Comparison of ENCODE assay signal across 8 cellular contexts in the genomic region with DNA sequence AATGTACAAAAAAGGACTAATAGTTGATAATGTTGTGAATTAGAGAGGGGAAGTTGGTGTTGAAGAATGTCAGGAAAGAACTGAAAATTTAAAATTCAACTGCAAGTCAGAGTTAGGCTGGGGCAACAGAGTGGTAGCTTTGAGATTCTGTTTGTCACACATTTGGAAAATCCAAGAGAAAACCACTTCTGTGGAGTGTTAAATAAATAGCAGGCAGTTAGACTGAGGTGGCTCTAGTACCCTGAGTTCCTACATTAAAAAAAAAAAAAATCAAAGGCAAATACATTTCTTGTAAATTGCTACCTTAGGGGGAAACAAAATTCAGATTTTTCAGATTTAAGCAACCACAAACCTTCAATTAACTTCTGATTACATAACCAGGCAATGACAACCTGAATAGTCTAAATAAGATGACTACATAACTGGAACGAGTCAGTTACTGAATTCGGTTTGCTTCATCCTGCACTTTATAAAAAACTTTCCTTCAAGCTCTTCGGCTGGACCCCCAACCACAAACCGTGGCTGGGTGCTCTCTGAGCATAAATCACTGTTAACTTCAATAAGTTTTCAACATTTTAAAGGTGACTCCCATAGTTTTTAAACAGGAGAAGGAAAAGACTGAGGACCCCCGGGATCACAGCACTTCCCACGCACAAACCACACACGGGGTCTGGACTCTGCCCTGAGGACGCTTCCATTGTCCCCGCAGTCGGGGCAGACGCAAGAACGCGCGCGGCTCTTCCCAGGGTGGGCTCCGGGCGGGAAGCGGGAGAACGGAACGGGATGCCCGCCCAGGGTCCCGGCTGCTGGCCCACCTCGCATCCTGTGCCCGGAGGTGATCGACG. TPM values are rescaled to one million over a fixed set of nuclear protein-coding genes. Genes with fewer than 3 reads are reported as not detected.
DNase-seq lines count a peak whose midpoint lies in the region; ATAC-seq and TF ChIP-seq lines count a peak whose summit lies in the region.

No MANE protein-coding gene starts in this region.

- peaks cover 5% of the 10 kb centered on the region; the same call in 1 of the 2 replicates for H3K4me1 ChIP-seq in HUES48 (ENCODE audit: control insufficient read depth, insufficient read depth, low read length)
- peaks cover 10% of the 10 kb centered on the region for H3K4me1 ChIP-seq in lower lobe of right lung
- H3K4me1 ChIP-seq in upper lobe of left lung, result peaks cover 5 to 20% (median 8%) of the 10 kb centered on the region in 4 donors

- DNase-seq in BJ (ENCODE audit: low read depth) (no peak), cardiac fibroblast (ENCODE audit: low read depth in 2 of 2) (peak; percentile 3 to 18), lower lobe of right lung (no peak), upper lobe of left lung (no peak), UCSD-AML1 (lab: John Stamatoyannopoulos, UW; ENCODE audit: unreplicated experiment) (no peak), SIG-M5 (lab: John Stamatoyannopoulos, UW) (no peak)

- H3K9ac ChIP-seq in HUES48 (ENCODE audit: low read depth, low read length), result peak overlapping the region; percentile 93

- TF ChIP-seq EP300 in upper lobe of left lung (IDR thresholded peaks at IDR 0.05), result no peak

- H3K4me3 ChIP-seq in BJ (ENCODE audit: low read depth, low read length) (peak overlapping the region; percentile 85), HUES48 (ENCODE audit: low read depth, low read length) (peak overlapping the region; percentile 94), cardiac fibroblast (replicated peaks in 1 of 2; ENCODE audit: low read depth in 2 of 2, low read length in 2 of 2) (peak overlapping the region; percentile 82 to 94), lower lobe of right lung (peak overlapping the region; percentile 88), upper lobe of left lung (peak overlapping the region; percentile 48 to 86 (median 76))

- TF ChIP-seq POLR2A in upper lobe of left lung (IDR thresholded peaks at IDR 0.05), result no peak

- POLR2A ChIA-PET in BJ (lab: Charles Lee), result no interaction called here

- peak; percentile 42 to 74 for ATAC-seq in lower lobe of right lung
- ATAC-seq in upper lobe of left lung (ENCODE audit: low FRiP score in 2 of 2), result peak in 1 of 2 donors; percentile 64
- ATAC-seq in GM19351 (IDR thresholded peaks at IDR 0.05; ENCODE audit: unreplicated experiment), result no peak

- CTCF ChIA-PET in BJ (lab: Yijun Ruan, JAX), result interaction anchor here (0.9 to 1.2 kb wide), 2 partner anchors 14 to 41 kb away, joined by 3 read pairs; no protein-coding TSS in a partner anchor

- intact Hi-C loops in lower lobe of right lung (cut with DNase I), result no loop called here

- no peak for TF ChIP-seq CTCF in BJ (IDR thresholded peaks at IDR 0.05; ENCODE audit: insufficient read depth, low read depth, low read length)
- no peak for TF ChIP-seq CTCF in cardiac fibroblast (IDR thresholded peaks at IDR 0.05; ENCODE audit: low read depth, low read length)
- TF ChIP-seq CTCF in lower lobe of right lung (IDR thresholded peaks at IDR 0.05), result no peak
- no peak for TF ChIP-seq CTCF in upper lobe of left lung (IDR thresholded peaks at IDR 0.05)

- no peaks in the 10 kb centered on the region for H3K27me3 ChIP-seq in BJ (ENCODE audit: control insufficient read depth, insufficient read depth, low read length)
- H3K27me3 ChIP-seq in HUES48 (ENCODE audit: control insufficient read depth, insufficient read depth, low read length), result no peaks in the 10 kb centered on the region
- no peaks in the 10 kb centered on the region for H3K27me3 ChIP-seq in lower lobe of right lung (ENCODE audit: low read depth)
- H3K27me3 ChIP-seq in upper lobe of left lung, result no peaks in the 10 kb centered on the region

- H3K9me3 ChIP-seq in HUES48 (ENCODE audit: control insufficient read depth, insufficient read depth, low read length) (no peaks in the 10 kb centered on the region), lower lobe of right lung (no peaks in the 10 kb centered on the region), upper lobe of left lung (no peaks in the 10 kb centered on the region)

- WGBS in upper lobe of left lung, 2 donors, result 0 to 2% methylated on average over 12 to 23 of the region's 26 CpGs

- H3K36me3 ChIP-seq in BJ (ENCODE audit: control insufficient read depth, insufficient read depth, low read length) (no peaks in the 10 kb centered on the region), HUES48 (ENCODE audit: control insufficient read depth, insufficient read depth, low read length) (peaks cover 11% of the 10 kb centered on the region), lower lobe of right lung (no peaks in the 10 kb centered on the region), upper lobe of left lung (peaks cover 0 to 3% (median 0%) of the 10 kb centered on the region in 4 donors)

- H3K27ac ChIP-seq in HUES48 (ENCODE audit: low read depth, low read length) (peak overlapping the region; percentile 92), lower lobe of right lung (peak overlapping the region; percentile 77), upper lobe of left lung (peak overlapping the region; percentile 70 to 87 (median 78))

RNA-seq across cellular contexts. Expression of a gene that starts 0.7 kb away (rescaled TPM):
- 0.70 and 1.3 TPM in 2 replicates for polyA plus RNA-seq in BJ (2011; rRNA removed)
- polyA minus RNA-seq in BJ (2011; rRNA and poly(A)+ RNA removed), result 0.31 and 0.47 TPM in 2 replicates
- total RNA-seq in lower lobe of right lung, result 4.6 TPM
- total RNA-seq in upper lobe of left lung, result 10 to 100 TPM in 1 of 6 donors, 1 to 10 TPM in 5; 4.1 to 10.8 (median 5.9) TPM

RNA-seq across cellular contexts. Expression of a gene that starts 39.2 kb away (rescaled TPM):
- polyA plus RNA-seq in BJ (2011; rRNA removed), result 0.36 and 0.38 TPM in 2 replicates
- polyA minus RNA-seq in BJ (2011; rRNA and poly(A)+ RNA removed), result 0.33 TPM in 1 of 2 replicates, not detected in the other
- 5.5 TPM for total RNA-seq in lower lobe of right lung
- 10 to 100 TPM in 3 of 6 donors, 1 to 10 TPM in 3; 3.5 to 36.7 (median 10.2) TPM for total RNA-seq in upper lobe of left lung

Comparison
In these comparisons a context has a peak if more than half of its experiments do, and no peak if none do; other contexts are left out.
1. DNase-seq: peak in cardiac fibroblast (2 of 2); none in BJ (single experiment), lower lobe of right lung (single experiment), upper lobe of left lung (0 of 2), UCSD-AML1 (single experiment) and SIG-M5 (single experiment).
2. Peak in every context shown above with its lines, with median percentiles within 50 percentile points of each other: H3K4me3 ChIP-seq and H3K27ac ChIP-seq.